In the genomic region with DNA sequence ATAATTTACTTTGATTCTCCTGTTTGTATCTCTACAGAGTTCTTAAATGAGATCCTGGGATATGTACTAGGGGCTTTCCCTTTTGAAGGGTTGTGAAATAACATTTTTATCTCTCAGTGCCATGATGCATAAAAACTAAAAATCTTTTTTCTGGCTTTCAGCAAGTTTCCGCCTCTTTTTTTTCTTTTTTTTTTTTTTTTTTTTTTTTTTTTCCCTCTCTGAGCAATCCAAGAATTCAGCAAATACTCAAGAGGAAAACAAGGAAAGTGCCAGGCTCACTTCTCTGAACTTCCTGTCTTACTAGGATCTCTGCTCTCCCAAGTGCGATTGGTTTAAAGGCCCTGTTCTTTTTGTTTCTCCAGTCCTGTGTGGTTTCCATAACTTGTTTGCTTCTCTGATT, we compare ENCODE assay signal across 24 cellular contexts.
DNase-seq lines count a peak whose midpoint lies in the region; ATAC-seq and TF ChIP-seq lines count a peak whose summit lies in the region.
"Had no signal": no experiment of that assay in that cellular context is flagged by ENCODE, and none has a peak within 500 bp of the region (broad histone marks: within the 10 kb centered on the region; RNA-seq: fewer than 3 reads in every experiment).

No MANE protein-coding gene starts in this region.

- no peak overlapping the region for H3K4me3 Mint-ChIP-seq in nephron progenitor cell
- H3K4me3 Mint-ChIP-seq: activated CD8-positive, alpha-beta T cell treated with anti-CD3 and anti-CD28 coated beads, Interleukin-2, amount 10 ng/mL, durations not matched to agents 7 days and 5 days; activated naive CD4-positive, alpha-beta T cell treated with anti-CD3 and anti-CD28 coated beads, Interleukin-2, amount 50 U/mL, for 24 hours; activated T-cell treated with anti-CD3 and anti-CD28 coated beads, Interleukin-2, amount 50 U/mL, for 4 hours had no signal

- H3K27me3 ChIP-seq in SJCRH30: no peaks in the 10 kb centered on the region
- no peaks in the 10 kb centered on the region for H3K27me3 ChIP-seq in effector memory CD4-positive, alpha-beta T cell (replicated peaks; ENCODE audit: control insufficient read depth, insufficient read depth, low read length, poor library complexity, severe bottlenecking)
- H3K27me3 ChIP-seq: BLaER1, sigmoid colon had no signal

- H3K9me3 ChIP-seq in SJCRH30 (replicated peaks): peaks cover 5% of the 10 kb centered on the region; the same call in 1 of the 2 replicates
- H3K9me3 ChIP-seq in effector memory CD4-positive, alpha-beta T cell (ENCODE audit: control insufficient read depth, low read length): no peaks in the 10 kb centered on the region
- H3K9me3 ChIP-seq: BLaER1 had no signal

- DNase-seq in AG08395 (ENCODE audit: low spot score) (peak; percentile 34), SJCRH30 (no peak), Right ventricle myocardium superior (no peak), nephron progenitor cell (no peak)
- no peak for DNase-seq in activated CD4-positive, alpha-beta T cell treated with anti-CD3 and anti-CD28 coated beads for 1 hour
- DNase-seq in effector memory CD4-positive, alpha-beta T cell: no peak
- DNase-seq: 8988T; activated CD8-positive, alpha-beta T cell treated with anti-CD3 and anti-CD28 coated beads, Interleukin-2, amount 10 ng/mL, durations not matched to agents 7 days and 5 days; activated T-cell treated with anti-CD3 and anti-CD28 coated beads, Interleukin-2, amount 50 U/mL, for 4 hours; foreskin melanocyte; NCI-H1694 treated with DMSO at 0.1 percent for 48 hours; NCI-H2227 treated with DMSO at 0.1 percent for 48 hours; occipital lobe; PC-3; sigmoid colon; stimulated activated CD4-positive, alpha-beta T cell treated with anti-CD3 and anti-CD28 coated beads, Interleukin-1b, Interleukin-23, amount 100 ng/mL, for 48 hours; stimulated activated naive CD4-positive, alpha-beta T cell had no signal

- no peaks in the 10 kb centered on the region for H3K27me3 Mint-ChIP-seq in nephron progenitor cell (ENCODE audit: low read depth, poor library complexity)

- intact Hi-C loops in Right ventricle myocardium superior (cut with DNase I): no loop called here

- peaks cover 23% of the 10 kb centered on the region for H3K9me3 Mint-ChIP-seq in nephron progenitor cell
- H3K9me3 Mint-ChIP-seq: activated naive CD4-positive, alpha-beta T cell treated with anti-CD3 and anti-CD28 coated beads, Interleukin-2, amount 50 U/mL, for 24 hours had no signal

- no peak for TF ChIP-seq CTCF in nephron progenitor cell (IDR thresholded peaks at IDR 0.05)

- peaks cover 7% of the 10 kb centered on the region for H3K36me3 Mint-ChIP-seq in nephron progenitor cell (ENCODE audit: low read depth)
- H3K36me3 Mint-ChIP-seq: activated naive CD4-positive, alpha-beta T cell treated with anti-CD3 and anti-CD28 coated beads, Interleukin-2, amount 50 U/mL, for 24 hours had no signal

- H3K4me1 ChIP-seq in SJCRH30: peaks cover 19% of the 10 kb centered on the region
- H3K4me1 ChIP-seq in effector memory CD4-positive, alpha-beta T cell (ENCODE audit: control insufficient read depth, insufficient read depth, low read length, poor library complexity, severe bottlenecking): no peaks in the 10 kb centered on the region
- H3K4me1 ChIP-seq: BLaER1 had no signal

- no peak overlapping the region for H3K4me3 ChIP-seq in SJCRH30
- no peak overlapping the region for H3K4me3 ChIP-seq in effector memory CD4-positive, alpha-beta T cell (ENCODE audit: insufficient read depth, low read depth, low read length, poor library complexity, severe bottlenecking)
- H3K4me3 ChIP-seq: BLaER1, GM12878, sigmoid colon, SK-N-MC had no signal

- peaks cover 6% of the 10 kb centered on the region for H3K4me1 Mint-ChIP-seq in nephron progenitor cell
- H3K4me1 Mint-ChIP-seq: activated naive CD4-positive, alpha-beta T cell treated with anti-CD3 and anti-CD28 coated beads, Interleukin-2, amount 50 U/mL, for 24 hours had no signal

- ATAC-seq in Right ventricle myocardium superior (ENCODE audit: poor library complexity) (peak; percentile 71), HG03378 (IDR thresholded peaks at IDR 0.05; ENCODE audit: unreplicated experiment) (no peak), HG03457 (IDR thresholded peaks at IDR 0.05; ENCODE audit: unreplicated experiment) (no peak)
- ATAC-seq: activated CD8-positive, alpha-beta T cell treated with anti-CD3 and anti-CD28 coated beads, Interleukin-2, amount 10 ng/mL, durations not matched to agents 7 days and 5 days; activated T-cell treated with anti-CD3 and anti-CD28 coated beads, Interleukin-2, amount 50 U/mL, for 4 hours; GM12878; PC-3 had no signal

- H3K36me3 ChIP-seq in SJCRH30: 0 out of 2 replicates have a peak, but pooled peaks cover 2% of the 10 kb centered on the region
- H3K36me3 ChIP-seq in effector memory CD4-positive, alpha-beta T cell (ENCODE audit: control insufficient read depth, insufficient read depth, low read length): no peaks in the 10 kb centered on the region
- H3K36me3 ChIP-seq: BLaER1, sigmoid colon had no signal

- peak overlapping the region; percentile 76 for H3K27ac Mint-ChIP-seq in nephron progenitor cell
- H3K27ac Mint-ChIP-seq: activated CD8-positive, alpha-beta T cell treated with anti-CD3 and anti-CD28 coated beads, Interleukin-2, amount 10 ng/mL, durations not matched to agents 7 days and 5 days; activated naive CD4-positive, alpha-beta T cell treated with anti-CD3 and anti-CD28 coated beads, Interleukin-2, amount 50 U/mL, for 24 hours had no signal

- H3K27ac ChIP-seq in SJCRH30: peak overlapping the region; percentile 39
- no peak overlapping the region for H3K27ac ChIP-seq in effector memory CD4-positive, alpha-beta T cell (ENCODE audit: insufficient read depth, low read length, poor library complexity, severe bottlenecking)
- H3K27ac ChIP-seq: BLaER1, HL-60, SK-N-MC had no signal
